ENCODE assay signal across 1 cellular context in the genomic region with DNA sequence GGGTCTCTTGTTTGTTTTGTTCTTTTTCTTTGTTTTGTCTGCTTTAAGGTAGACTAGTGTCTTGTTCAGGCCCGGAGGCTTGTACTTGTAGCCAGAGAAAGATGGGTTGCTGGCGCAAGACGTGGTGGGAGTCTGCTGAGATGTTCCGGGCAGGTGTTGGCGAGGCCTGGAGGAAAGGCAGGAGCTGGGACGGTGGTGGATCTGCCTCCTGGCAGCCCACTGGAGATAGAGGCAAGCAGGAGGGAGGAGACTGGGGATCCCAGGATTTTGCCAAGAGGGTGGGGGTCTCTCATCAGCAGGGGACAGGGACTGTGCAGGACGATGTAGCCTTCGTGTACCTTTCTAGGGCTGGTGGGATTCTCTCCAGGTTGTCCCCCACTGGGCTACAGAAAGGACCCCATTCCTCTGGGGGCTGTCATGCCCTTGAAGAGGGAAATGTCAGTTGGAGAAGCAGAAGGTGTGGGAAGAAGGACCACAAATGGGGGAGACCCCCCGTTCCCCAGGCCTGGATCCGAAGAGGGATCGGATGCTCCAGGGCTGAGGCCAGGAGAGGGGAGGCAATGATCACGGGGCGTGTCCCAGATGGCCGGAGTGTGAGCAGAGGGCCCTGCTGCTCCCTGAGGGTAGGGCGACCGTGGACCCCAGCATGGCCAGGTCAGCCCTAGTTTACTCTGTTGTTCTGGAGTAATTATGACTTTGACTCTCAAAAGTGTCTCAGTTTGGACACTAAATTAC.
TF ChIP-seq lines count a peak whose summit lies in the region.

No MANE protein-coding gene starts in this region.

TF ChIP-seq in GM23338, 12 proteins besides CTCF, POLR2A, EP300 and RAD21 (continued from another document):
- no peak for TF ChIP-seq REST (IDR thresholded peaks at IDR 0.05; ENCODE audit: unreplicated experiment)
- no peak for TF ChIP-seq EZH2phosphoT487 (IDR thresholded peaks at IDR 0.05; ENCODE audit: unreplicated experiment)
- no peak for TF ChIP-seq JUNB (IDR thresholded peaks at IDR 0.05; ENCODE audit: unreplicated experiment)
